ENCODE assay signal across 8 cellular contexts in the genomic region with DNA sequence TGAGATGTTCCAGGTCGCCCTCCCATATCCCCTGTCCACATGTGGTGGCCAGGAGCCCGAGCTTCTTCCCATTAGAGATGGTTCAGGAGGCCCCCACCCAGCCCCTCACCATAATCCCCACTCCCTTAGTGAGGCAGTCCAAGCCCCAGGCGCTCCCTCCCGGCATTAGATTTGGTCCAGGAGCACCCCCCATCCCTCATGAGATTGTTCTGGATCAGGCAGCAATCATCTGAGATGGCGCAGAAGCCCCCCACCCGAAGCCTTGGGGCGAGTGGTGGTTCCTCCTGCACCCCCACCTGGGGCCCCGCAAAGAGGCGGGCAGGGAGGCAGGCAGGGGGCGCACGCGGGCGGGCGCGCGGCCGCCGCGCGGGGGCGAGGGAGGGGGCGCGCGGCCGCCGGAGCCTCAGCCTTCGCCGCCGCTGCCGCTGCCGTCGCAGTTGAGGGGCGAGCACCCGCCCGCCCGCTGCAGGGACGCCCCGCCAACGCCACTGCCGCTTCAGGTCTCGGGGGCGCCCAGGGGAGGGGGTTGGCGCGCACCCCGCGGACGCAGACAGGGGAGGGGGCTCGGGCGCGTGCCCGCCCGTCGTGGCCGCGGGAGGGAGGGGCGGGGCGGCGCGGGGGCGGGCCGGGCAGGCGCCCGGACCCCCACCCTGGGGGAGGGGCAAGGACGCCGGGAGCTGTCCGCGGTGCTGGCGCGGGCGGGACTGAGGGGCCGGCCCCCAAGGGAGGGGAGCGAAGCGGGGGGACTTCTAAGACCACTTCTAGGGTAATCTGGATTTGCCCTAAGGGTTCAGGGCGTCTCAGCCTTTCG. TPM values are rescaled to one million over a fixed set of nuclear protein-coding genes. Genes with fewer than 3 reads are reported as not detected.
DNase-seq lines count a peak whose midpoint lies in the region; ATAC-seq, FAIRE-seq and TF ChIP-seq lines count a peak whose summit lies in the region.

No MANE protein-coding gene starts in this region.

- peaks cover 16% of the 10 kb centered on the region for H3K4me1 Mint-ChIP-seq in WTC11
- H3K4me1 Mint-ChIP-seq in stimulated activated naive B cell treated with anti-CD40 and anti-IgM and Interleukin-4, amounts not matched to agents 10 μg/mL and 1 μg/mL and 100 μg/mL, for 72 hours = peaks cover 11 to 25% of the 10 kb centered on the region in 2 donors

- H3K27me3 Mint-ChIP-seq in WTC11 (ENCODE audit: low read depth) = peaks cover 35% of the 10 kb centered on the region
- peaks cover 42 to 68% of the 10 kb centered on the region in 2 donors for H3K27me3 Mint-ChIP-seq in stimulated activated naive B cell treated with anti-CD40 and anti-IgM and Interleukin-4, amounts not matched to agents 10 μg/mL and 1 μg/mL and 100 μg/mL, for 72 hours

- POLR2A ChIA-PET in HEK293T (lab: Yijun Ruan, JAX) (no interaction called here), WTC11 (lab: Charles Lee) (interaction anchor here (0.6 kb wide), 1 partner anchor 9 kb away, joined by 3 read pairs; no protein-coding TSS in a partner anchor)

- CTCF ChIA-PET in HEK293T (lab: Yijun Ruan, JAX) (interaction anchor here (0.6 to 1.2 kb wide), 3 partner anchors 11 to 252 kb away, joined by 3 to 4 read pairs (median 4); no protein-coding TSS in a partner anchor), WTC11 (lab: Charles Lee) (interaction anchor here (0.6 to 2.9 kb wide), 24 partner anchors 9 to 224 kb away, joined by 3 to 25 read pairs (median 4); partner anchors contain the start of genes LTBP4 and PRX)

- H3K9me3 ChIP-seq in BE2C = 0 out of 2 replicates have a peak, but pooled peaks cover 2% of the 10 kb centered on the region

- peak; percentile 65 for DNase-seq in BE2C
- peak; percentile 74 for DNase-seq in HEK293T (ENCODE audit: extremely low spot score)
- peak; percentile 81 for DNase-seq in WTC11 (ENCODE audit: low spot score)
- DNase-seq in frontal cortex (ENCODE audit: low spot score in 2 of 2) = peak; percentile 70 to 74
- DNase-seq in stimulated activated naive B cell treated with anti-CD40 and anti-IgM and Interleukin-4, amounts not matched to agents 10 μg/mL and 1 μg/mL and 100 μg/mL, for 72 hours = no peak
- DNase-seq in NCI-H187 treated with DMSO at 0.1 percent for 48 hours (lab: John Stamatoyannopoulos, UW) = no peak
- DNase-seq in RKO (ENCODE audit: low spot score) = no peak

- peak; percentile 62 for ATAC-seq in WTC11
- ATAC-seq in stimulated activated naive B cell treated with anti-CD40 and anti-IgM and Interleukin-4, amounts not matched to agents 10 μg/mL and 1 μg/mL and 100 μg/mL, for 72 hours (replicated peaks) = no peak
- no peak for ATAC-seq in GM21619 (IDR thresholded peaks at IDR 0.05; ENCODE audit: unreplicated experiment)

- FAIRE-seq in frontal cortex (lab: Jason Lieb, UNC) = no peak

- peaks cover 11% of the 10 kb centered on the region for H3K4me1 ChIP-seq in BE2C

- peak overlapping the region; percentile 75 for H3K4me3 ChIP-seq in BE2C (ENCODE audit: low read depth, low read length)

- H3K4me3 Mint-ChIP-seq in WTC11 = peak overlapping the region; percentile 67
- peak overlapping the region; percentile 73 to 79 for H3K4me3 Mint-ChIP-seq in stimulated activated naive B cell treated with anti-CD40 and anti-IgM and Interleukin-4, amounts not matched to agents 10 μg/mL and 1 μg/mL and 100 μg/mL, for 72 hours

- peaks cover 19% of the 10 kb centered on the region for H3K36me3 ChIP-seq in BE2C

- TF ChIP-seq CTCF in BE2C (IDR thresholded peaks at IDR 0.05; ENCODE audit: low read depth, low read length) = peak; percentile 40
- no peak for TF ChIP-seq CTCF in WTC11 (IDR thresholded peaks at IDR 0.05)

- H3K27ac Mint-ChIP-seq in WTC11 = no peak overlapping the region
- H3K27ac Mint-ChIP-seq in stimulated activated naive B cell treated with anti-CD40 and anti-IgM and Interleukin-4, amounts not matched to agents 10 μg/mL and 1 μg/mL and 100 μg/mL, for 72 hours = no peak overlapping the region

- no peaks in the 10 kb centered on the region for H3K27me3 ChIP-seq in BE2C

- peaks cover 8% of the 10 kb centered on the region for H3K9me3 Mint-ChIP-seq in WTC11
- H3K9me3 Mint-ChIP-seq in stimulated activated naive B cell treated with anti-CD40 and anti-IgM and Interleukin-4, amounts not matched to agents 10 μg/mL and 1 μg/mL and 100 μg/mL, for 72 hours = peaks cover 0 to 3% of the 10 kb centered on the region in 2 donors

- no peaks in the 10 kb centered on the region for H3K36me3 Mint-ChIP-seq in WTC11
- H3K36me3 Mint-ChIP-seq in stimulated activated naive B cell treated with anti-CD40 and anti-IgM and Interleukin-4, amounts not matched to agents 10 μg/mL and 1 μg/mL and 100 μg/mL, for 72 hours = no peaks in the 10 kb centered on the region

TF ChIP-seq in HEK293T, 16 proteins besides CTCF, POLR2A, EP300 and RAD21:
- TF ChIP-seq FOXM1 (IDR thresholded peaks at IDR 0.05; ENCODE audit: borderline replicate concordance) = peak; percentile 44; the same call in 1 of the 2 replicates
- TF ChIP-seq ARNT (IDR thresholded peaks at IDR 0.05) = no peak

TF ChIP-seq in WTC11, 78 proteins besides CTCF, POLR2A, EP300 and RAD21:
- TF ChIP-seq, protein P1, sequence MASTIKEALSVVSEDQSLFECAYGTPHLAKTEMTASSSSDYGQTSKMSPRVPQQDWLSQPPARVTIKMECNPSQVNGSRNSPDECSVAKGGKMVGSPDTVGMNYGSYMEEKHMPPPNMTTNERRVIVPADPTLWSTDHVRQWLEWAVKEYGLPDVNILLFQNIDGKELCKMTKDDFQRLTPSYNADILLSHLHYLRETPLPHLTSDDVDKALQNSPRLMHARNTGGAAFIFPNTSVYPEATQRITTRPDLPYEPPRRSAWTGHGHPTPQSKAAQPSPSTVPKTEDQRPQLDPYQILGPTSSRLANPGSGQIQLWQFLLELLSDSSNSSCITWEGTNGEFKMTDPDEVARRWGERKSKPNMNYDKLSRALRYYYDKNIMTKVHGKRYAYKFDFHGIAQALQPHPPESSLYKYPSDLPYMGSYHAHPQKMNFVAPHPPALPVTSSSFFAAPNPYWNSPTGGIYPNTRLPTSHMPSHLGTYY (CRISPR knock-in tag; IDR thresholded peaks at IDR 0.05) = no peak
- TF ChIP-seq ZNF671 (CRISPR knock-in tag; IDR thresholded peaks at IDR 0.05) = 0 out of 2 replicates have a peak, but pooled peaks have one; percentile 48
- TF ChIP-seq, protein P2, sequence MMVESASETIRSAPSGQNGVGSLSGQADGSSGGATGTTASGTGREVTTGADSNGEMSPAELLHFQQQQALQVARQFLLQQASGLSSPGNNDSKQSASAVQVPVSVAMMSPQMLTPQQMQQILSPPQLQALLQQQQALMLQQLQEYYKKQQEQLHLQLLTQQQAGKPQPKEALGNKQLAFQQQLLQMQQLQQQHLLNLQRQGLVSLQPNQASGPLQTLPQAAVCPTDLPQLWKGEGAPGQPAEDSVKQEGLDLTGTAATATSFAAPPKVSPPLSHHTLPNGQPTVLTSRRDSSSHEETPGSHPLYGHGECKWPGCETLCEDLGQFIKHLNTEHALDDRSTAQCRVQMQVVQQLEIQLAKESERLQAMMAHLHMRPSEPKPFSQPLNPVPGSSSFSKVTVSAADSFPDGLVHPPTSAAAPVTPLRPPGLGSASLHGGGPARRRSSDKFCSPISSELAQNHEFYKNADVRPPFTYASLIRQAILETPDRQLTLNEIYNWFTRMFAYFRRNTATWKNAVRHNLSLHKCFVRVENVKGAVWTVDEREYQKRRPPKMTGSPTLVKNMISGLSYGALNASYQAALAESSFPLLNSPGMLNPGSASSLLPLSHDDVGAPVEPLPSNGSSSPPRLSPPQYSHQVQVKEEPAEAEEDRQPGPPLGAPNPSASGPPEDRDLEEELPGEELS (CRISPR knock-in tag; IDR thresholded peaks at IDR 0.05) = 0 out of 2 replicates have a peak, but pooled peaks have one; percentile 60
- peak; percentile 68; the same call in 1 of the 2 replicates for TF ChIP-seq SP1 (CRISPR knock-in tag; conservative IDR thresholded peaks at IDR 0.05)
- TF ChIP-seq FOXK1 (CRISPR knock-in tag; IDR thresholded peaks at IDR 0.05) = 0 out of 2 replicates have a peak, but pooled peaks have one; percentile 24

RNA-seq across cellular contexts. Expression of gene SHKBP1, which starts 46.4 kb away (rescaled TPM):
- polyA plus RNA-seq in BE2C (2012; ENCODE audit: insufficient read depth, insufficient read length, low read depth) = 58.0 TPM
- total RNA-seq in WTC11 (2021) (71.7 to 82.1 TPM (median 76.9 TPM) in 3 replicates), frontal cortex (1.6 TPM)

Comparison
In these comparisons a context has a peak if more than half of its experiments do, and no peak if none do; other contexts are left out.
1. DNase-seq: peak in BE2C (single experiment), HEK293T (single experiment), WTC11 (single experiment) and frontal cortex (2 of 2); none in stimulated activated naive B cell treated with anti-CD40 and anti-IgM and Interleukin-4, amounts not matched to agents 10 μg/mL and 1 μg/mL and 100 μg/mL, for 72 hours (single experiment), NCI-H187 treated with DMSO at 0.1 percent for 48 hours (single experiment) and RKO (single experiment).
2. RNA of gene SHKBP1, which starts 46.4 kb away (total RNA-seq): 71.7 to 82.1 TPM in WTC11; 1.6 TPM in frontal cortex (single experiment); every median in the first group is over 10 times any median in the second.